ENCODE assay signal across 12 cellular contexts in the genomic region with DNA sequence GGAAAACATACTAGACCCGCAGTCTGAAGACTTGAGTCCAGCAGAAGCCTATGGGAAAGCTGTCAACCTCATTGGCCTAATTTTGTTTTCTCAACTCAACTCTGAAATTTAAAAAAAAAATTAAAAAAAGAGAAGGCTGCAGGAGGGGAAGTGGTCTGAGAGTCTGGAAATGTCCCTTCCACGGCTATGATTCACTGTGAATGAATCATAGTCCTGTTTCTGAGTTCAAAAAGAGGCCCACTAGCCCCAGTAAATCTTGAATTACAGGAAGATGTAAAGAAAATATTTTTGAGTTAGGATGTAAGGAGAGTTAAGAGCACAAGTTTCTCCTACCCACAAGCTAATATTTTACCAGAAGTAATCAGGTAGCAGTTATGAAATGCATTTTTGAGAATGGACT.
DNase-seq lines count a peak whose midpoint lies in the region; ATAC-seq and TF ChIP-seq lines count a peak whose summit lies in the region.
"Had no signal": no experiment of that assay in that cellular context is flagged by ENCODE, and none has a peak within 500 bp of the region (broad histone marks: within the 10 kb centered on the region; RNA-seq: fewer than 3 reads in every experiment).

No MANE protein-coding gene starts in this region.

- H3K36me3 Mint-ChIP-seq in nephron (ENCODE audit: low read depth): peaks cover 41% of the 10 kb centered on the region

- H3K9me3 Mint-ChIP-seq in nephron: no peaks in the 10 kb centered on the region
- H3K9me3 Mint-ChIP-seq: type B pancreatic cell had no signal

- H3K27me3 Mint-ChIP-seq in nephron (ENCODE audit: low read depth): no peaks in the 10 kb centered on the region
- H3K27me3 Mint-ChIP-seq: T-helper 17 cell, type B pancreatic cell had no signal

- peak overlapping the region; percentile 41 to 77 (median 68) for H3K27ac Mint-ChIP-seq in nephron
- H3K27ac Mint-ChIP-seq: T-helper 17 cell, type B pancreatic cell had no signal

- ATAC-seq in GM18508 (IDR thresholded peaks at IDR 0.05; ENCODE audit: insufficient read depth, unreplicated experiment) (peak; percentile 46), HG03196 (IDR thresholded peaks at IDR 0.05; ENCODE audit: unreplicated experiment) (peak; percentile 68), HG02571 (IDR thresholded peaks at IDR 0.05; ENCODE audit: unreplicated experiment) (no peak)
- ATAC-seq: T-helper 17 cell had no signal

- H3K4me1 Mint-ChIP-seq in nephron: peaks cover 19% of the 10 kb centered on the region
- H3K4me1 Mint-ChIP-seq: T-helper 17 cell had no signal

- TF ChIP-seq CTCF in nephron (IDR thresholded peaks at IDR 0.05; ENCODE audit: unreplicated experiment in 3 of 3): no peak

- no peak overlapping the region for H3K4me3 Mint-ChIP-seq in nephron
- H3K4me3 Mint-ChIP-seq: T-helper 17 cell, type B pancreatic cell had no signal

- DNase-seq in astrocyte of the hippocampus (ENCODE audit: low read depth, low spot score): peak; percentile 81
- no peak for DNase-seq in NAMALWA (ENCODE audit: low spot score)
- no peak for DNase-seq in NCI-H82 (lab: John Stamatoyannopoulos, UW)
- no peak for DNase-seq in NCI-H748 (lab: John Stamatoyannopoulos, UW; ENCODE audit: unreplicated experiment)
- DNase-seq: DMS79 treated with DMSO at 0.1 percent for 48 hours; stimulated activated CD4-positive, alpha-beta T cell treated with anti-CD3 and anti-CD28 coated beads, Interleukin-2, amount 100 ng/mL, for 24 hours; T-helper 17 cell had no signal
